1 cellular context compared by ENCODE assay signal in genomic region chr17:65194670-65195334, GRCh38.
TF ChIP-seq lines count a peak whose summit lies in the region.

No MANE protein-coding gene starts in this region.

TF ChIP-seq in K562, 482 proteins besides CTCF, POLR2A, EP300 and RAD21:
- no peak for TF ChIP-seq RBM22 (IDR thresholded peaks at IDR 0.05; ENCODE audit: low read depth, low read length, poor library complexity, severe bottlenecking)
- TF ChIP-seq ELF2 (CRISPR knock-in tag; IDR thresholded peaks at IDR 0.05), result no peak
- TF ChIP-seq, protein P1, sequence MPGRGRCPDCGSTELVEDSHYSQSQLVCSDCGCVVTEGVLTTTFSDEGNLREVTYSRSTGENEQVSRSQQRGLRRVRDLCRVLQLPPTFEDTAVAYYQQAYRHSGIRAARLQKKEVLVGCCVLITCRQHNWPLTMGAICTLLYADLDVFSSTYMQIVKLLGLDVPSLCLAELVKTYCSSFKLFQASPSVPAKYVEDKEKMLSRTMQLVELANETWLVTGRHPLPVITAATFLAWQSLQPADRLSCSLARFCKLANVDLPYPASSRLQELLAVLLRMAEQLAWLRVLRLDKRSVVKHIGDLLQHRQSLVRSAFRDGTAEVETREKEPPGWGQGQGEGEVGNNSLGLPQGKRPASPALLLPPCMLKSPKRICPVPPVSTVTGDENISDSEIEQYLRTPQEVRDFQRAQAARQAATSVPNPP (IDR thresholded peaks at IDR 0.05; ENCODE audit: borderline replicate concordance, insufficient read depth, insufficient read length), result no peak
- TF ChIP-seq, protein P2, sequence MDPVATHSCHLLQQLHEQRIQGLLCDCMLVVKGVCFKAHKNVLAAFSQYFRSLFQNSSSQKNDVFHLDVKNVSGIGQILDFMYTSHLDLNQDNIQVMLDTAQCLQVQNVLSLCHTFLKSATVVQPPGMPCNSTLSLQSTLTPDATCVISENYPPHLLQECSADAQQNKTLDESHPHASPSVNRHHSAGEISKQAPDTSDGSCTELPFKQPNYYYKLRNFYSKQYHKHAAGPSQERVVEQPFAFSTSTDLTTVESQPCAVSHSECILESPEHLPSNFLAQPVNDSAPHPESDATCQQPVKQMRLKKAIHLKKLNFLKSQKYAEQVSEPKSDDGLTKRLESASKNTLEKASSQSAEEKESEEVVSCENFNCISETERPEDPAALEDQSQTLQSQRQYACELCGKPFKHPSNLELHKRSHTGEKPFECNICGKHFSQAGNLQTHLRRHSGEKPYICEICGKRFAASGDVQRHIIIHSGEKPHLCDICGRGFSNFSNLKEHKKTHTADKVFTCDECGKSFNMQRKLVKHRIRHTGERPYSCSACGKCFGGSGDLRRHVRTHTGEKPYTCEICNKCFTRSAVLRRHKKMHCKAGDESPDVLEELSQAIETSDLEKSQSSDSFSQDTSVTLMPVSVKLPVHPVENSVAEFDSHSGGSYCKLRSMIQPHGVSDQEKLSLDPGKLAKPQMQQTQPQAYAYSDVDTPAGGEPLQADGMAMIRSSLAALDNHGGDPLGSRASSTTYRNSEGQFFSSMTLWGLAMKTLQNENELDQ (CRISPR knock-in tag; IDR thresholded peaks at IDR 0.05; ENCODE audit: borderline replicate concordance), result no peak
- TF ChIP-seq NR1H2 (CRISPR knock-in tag; IDR thresholded peaks at IDR 0.05), result no peak
- TF ChIP-seq RBM34 (IDR thresholded peaks at IDR 0.05; ENCODE audit: borderline replicate concordance, insufficient read depth, low read length), result no peak
- TF ChIP-seq PYGO2 (tag; IDR thresholded peaks at IDR 0.05), result no peak
- no peak for TF ChIP-seq CBX3 (IDR thresholded peaks at IDR 0.05; ENCODE audit: borderline replicate concordance in 1 of 2, low read length in 2 of 2)
- TF ChIP-seq MAFK (IDR thresholded peaks at IDR 0.05; ENCODE audit: low read length), result no peak
- TF ChIP-seq, protein P3, sequence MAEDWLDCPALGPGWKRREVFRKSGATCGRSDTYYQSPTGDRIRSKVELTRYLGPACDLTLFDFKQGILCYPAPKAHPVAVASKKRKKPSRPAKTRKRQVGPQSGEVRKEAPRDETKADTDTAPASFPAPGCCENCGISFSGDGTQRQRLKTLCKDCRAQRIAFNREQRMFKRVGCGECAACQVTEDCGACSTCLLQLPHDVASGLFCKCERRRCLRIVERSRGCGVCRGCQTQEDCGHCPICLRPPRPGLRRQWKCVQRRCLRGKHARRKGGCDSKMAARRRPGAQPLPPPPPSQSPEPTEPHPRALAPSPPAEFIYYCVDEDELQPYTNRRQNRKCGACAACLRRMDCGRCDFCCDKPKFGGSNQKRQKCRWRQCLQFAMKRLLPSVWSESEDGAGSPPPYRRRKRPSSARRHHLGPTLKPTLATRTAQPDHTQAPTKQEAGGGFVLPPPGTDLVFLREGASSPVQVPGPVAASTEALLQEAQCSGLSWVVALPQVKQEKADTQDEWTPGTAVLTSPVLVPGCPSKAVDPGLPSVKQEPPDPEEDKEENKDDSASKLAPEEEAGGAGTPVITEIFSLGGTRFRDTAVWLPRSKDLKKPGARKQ (CRISPR knock-in tag; IDR thresholded peaks at IDR 0.05), result no peak
- TF ChIP-seq ZKSCAN1 (IDR thresholded peaks at IDR 0.05; ENCODE audit: low read depth, low read length), result no peak
- no peak for TF ChIP-seq MXD1 (CRISPR knock-in tag; IDR thresholded peaks at IDR 0.05; ENCODE audit: borderline replicate concordance, poor library complexity, severe bottlenecking)
- peak; percentile 63; the same call in 1 of the 2 replicates for TF ChIP-seq ARID2 (IDR thresholded peaks at IDR 0.05)
- TF ChIP-seq SAFB2 (IDR thresholded peaks at IDR 0.05; ENCODE audit: borderline replicate concordance, low read depth, low read length, severe bottlenecking), result no peak
- peak; percentile 24; the same call in 1 of the 2 replicates for TF ChIP-seq BHLHE40 (IDR thresholded peaks at IDR 0.05; ENCODE audit: low read length)
- TF ChIP-seq BCOR (IDR thresholded peaks at IDR 0.05), result no peak
- TF ChIP-seq STAG1 (CRISPR knock-in tag; IDR thresholded peaks at IDR 0.05; ENCODE audit: borderline replicate concordance), result peak; percentile 47; the same call in 1 of the 2 replicates
- no peak for TF ChIP-seq CEBPG (CRISPR knock-in tag; IDR thresholded peaks at IDR 0.05)
- no peak for TF ChIP-seq CEBPG (tag; conservative IDR thresholded peaks at IDR 0.05 in 1 of 2, IDR thresholded peaks at IDR 0.05 in 1 of 2)
- TF ChIP-seq CTBP1 (IDR thresholded peaks at IDR 0.05; ENCODE audit: borderline replicate concordance), result peak; percentile 13; the same call in 1 of the 2 replicates
- no peak for TF ChIP-seq TEAD1 (CRISPR knock-in tag; IDR thresholded peaks at IDR 0.05)
- TF ChIP-seq, protein P4, sequence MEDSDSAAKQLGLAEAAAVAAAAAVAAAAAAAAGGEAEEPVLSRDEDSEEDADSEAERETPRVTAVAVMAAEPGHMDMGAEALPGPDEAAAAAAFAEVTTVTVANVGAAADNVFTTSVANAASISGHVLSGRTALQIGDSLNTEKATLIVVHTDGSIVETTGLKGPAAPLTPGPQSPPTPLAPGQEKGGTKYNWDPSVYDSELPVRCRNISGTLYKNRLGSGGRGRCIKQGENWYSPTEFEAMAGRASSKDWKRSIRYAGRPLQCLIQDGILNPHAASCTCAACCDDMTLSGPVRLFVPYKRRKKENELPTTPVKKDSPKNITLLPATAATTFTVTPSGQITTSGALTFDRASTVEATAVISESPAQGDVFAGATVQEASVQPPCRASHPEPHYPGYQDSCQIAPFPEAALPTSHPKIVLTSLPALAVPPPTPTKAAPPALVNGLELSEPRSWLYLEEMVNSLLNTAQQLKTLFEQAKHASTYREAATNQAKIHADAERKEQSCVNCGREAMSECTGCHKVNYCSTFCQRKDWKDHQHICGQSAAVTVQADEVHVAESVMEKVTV (CRISPR knock-in tag; IDR thresholded peaks at IDR 0.05), result peak; percentile 44; the same call in 1 of the 2 replicates
- TF ChIP-seq SMC3 (conservative IDR thresholded peaks at IDR 0.05; ENCODE audit: insufficient read depth, low read depth, low read length), result 0 out of 2 replicates have a peak, but pooled peaks have one; percentile 19
- no peak for TF ChIP-seq SIN3A (IDR thresholded peaks at IDR 0.05; ENCODE audit: borderline replicate concordance in 2 of 2, control insufficient read depth in 1 of 2, low read depth in 2 of 2, low read length in 2 of 2)
- TF ChIP-seq ZNF830 (CRISPR knock-in tag; IDR thresholded peaks at IDR 0.05), result no peak
